Comparison of ENCODE assay signal across 15 cellular contexts in the genomic region with DNA sequence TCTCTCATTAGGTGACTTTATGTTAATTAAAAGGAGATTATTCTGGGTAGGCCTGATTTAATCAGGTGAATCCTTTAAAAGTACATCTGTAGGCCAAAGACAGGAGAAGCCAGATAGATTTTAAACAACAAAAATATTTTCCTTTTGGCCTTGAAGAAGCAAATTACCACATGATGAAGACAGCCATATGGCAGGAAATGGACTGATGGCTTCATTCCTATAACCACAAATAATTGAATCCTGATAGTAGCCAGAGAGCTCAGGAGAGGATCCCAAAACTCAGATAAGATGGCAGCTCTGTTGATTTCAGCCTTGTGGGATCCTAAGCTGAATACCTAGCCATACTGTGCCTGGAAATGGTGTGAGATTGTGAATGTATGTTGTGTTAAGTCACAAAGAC.
DNase-seq lines count a peak whose midpoint lies in the region; ATAC-seq lines count a peak whose summit lies in the region.
"Had no signal": no experiment of that assay in that cellular context is flagged by ENCODE, and none has a peak within 500 bp of the region (broad histone marks: within the 10 kb centered on the region; RNA-seq: fewer than 3 reads in every experiment).

No MANE protein-coding gene starts in this region.

- in situ Hi-C loops in G401 (cut with HindIII; ENCODE audit: low sequenced_read_pairs), result no loop called here

- H3K27ac Mint-ChIP-seq in T-helper 17 cell, result peak overlapping the region; percentile 74
- H3K27ac Mint-ChIP-seq: CD4-positive, alpha-beta T cell; GM23338 had no signal

- no peaks in the 10 kb centered on the region for H3K27me3 Mint-ChIP-seq in T-helper 17 cell
- H3K27me3 Mint-ChIP-seq: CD4-positive, alpha-beta T cell had no signal

- peaks cover 7% of the 10 kb centered on the region for H3K4me1 Mint-ChIP-seq in T-helper 17 cell

- H3K36me3 Mint-ChIP-seq in T-helper 17 cell (ENCODE audit: low read depth), result no peaks in the 10 kb centered on the region

- H3K9me3 ChIP-seq in T-helper 17 cell (ENCODE audit: control insufficient read depth, low read length, poor library complexity, severe bottlenecking), result no peaks in the 10 kb centered on the region
- H3K9me3 ChIP-seq: Caco-2 had no signal

- H3K4me3 Mint-ChIP-seq in T-helper 17 cell, result no peak overlapping the region
- H3K4me3 Mint-ChIP-seq: CD4-positive, alpha-beta T cell; GM23338 had no signal

- ATAC-seq in T-helper 17 cell, result no peak
- ATAC-seq: GM12878, GM23338, K562 had no signal

- DNase-seq in G401 (ENCODE audit: low spot score) (peak; percentile 66), T-helper 17 cell (no peak), cerebellum (ENCODE audit: low spot score) (peak; percentile 13), NCI-H2029 (lab: John Stamatoyannopoulos, UW) (no peak), cortex of kidney (lab: John Stamatoyannopoulos, UW) (no peak), NCI-H2081 (lab: John Stamatoyannopoulos, UW) (no peak)
- DNase-seq: ACHN; Caco-2; CD4-positive, alpha-beta T cell; DMS79 treated with DMSO at 0.1 percent for 48 hours; HCEC 1CT; IMR-90 had no signal

Comparison
In these comparisons a context has a peak if more than half of its experiments do, and no peak if none do; other contexts are left out.
1. DNase-seq: peak in G401 (single experiment) and cerebellum (single experiment); none in T-helper 17 cell (0 of 3), NCI-H2029 (single experiment), cortex of kidney (single experiment) and NCI-H2081 (0 of 2).